Comparison of ENCODE assay signal across 18 cellular contexts in the genomic region with DNA sequence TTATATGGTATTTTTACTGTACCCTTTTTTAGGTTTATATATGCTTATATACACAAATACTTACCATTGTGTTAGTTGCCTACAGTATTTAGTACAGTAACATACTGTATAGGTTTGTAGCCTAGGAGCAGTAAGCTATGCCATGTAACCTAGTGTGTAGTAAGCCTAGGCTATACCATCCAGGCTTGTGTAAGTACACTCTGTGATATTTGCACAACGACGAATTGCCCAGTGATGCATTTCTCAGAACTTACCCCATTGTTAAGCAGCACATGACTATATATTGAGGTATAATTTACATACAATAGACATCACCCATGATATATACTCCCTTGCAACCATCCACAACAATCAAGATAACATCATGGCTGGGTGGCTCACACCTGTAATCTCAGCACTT.
"Had no signal": no experiment of that assay in that cellular context is flagged by ENCODE, and none has a peak within 500 bp of the region (broad histone marks: within the 10 kb centered on the region; RNA-seq: fewer than 3 reads in every experiment).

No MANE protein-coding gene starts in this region.

- H3K4me3 ChIP-seq: coronary artery, hepatocyte, right atrium auricular region, tibial artery, upper lobe of left lung, uterus had no signal

- H3K27ac ChIP-seq: coronary artery, hepatocyte, neutrophil, right atrium auricular region, tibial artery, upper lobe of left lung, uterus had no signal

- DNase-seq: effector CD4-positive, alpha-beta T cell; endodermal cell; foreskin melanocyte; head of caudate nucleus; mesendoderm; naive thymus-derived CD4-positive, alpha-beta T cell; small intestine; stimulated activated CD4-positive, alpha-beta T cell treated with anti-CD3 and anti-CD28 coated beads, Interleukin-12 subunit alpha, Interleukin-12 subunit beta, amount 100 ng/mL, for 4 hours; stimulated activated CD4-positive, alpha-beta T cell treated with anti-CD3 and anti-CD28 coated beads, Interleukin-2, amount 100 ng/mL, for 48 hours; tibial artery; upper lobe of left lung; uterus had no signal

- H3K4me3 Mint-ChIP-seq: endodermal cell; naive thymus-derived CD4-positive, alpha-beta T cell; stimulated activated memory B cell treated with anti-CD40 and anti-IgM and Interleukin-4, amounts not matched to agents 10 μg/mL and 1 μg/mL and 100 μg/mL, for 72 hours; stimulated activated naive CD8-positive, alpha-beta T cell treated with anti-CD3 and anti-CD28 coated beads, Interleukin-15, Interleukin-2, amounts not matched to agents 100 ng/mL and 50 ng/mL, for 24 hours had no signal

- H3K27me3 ChIP-seq: hepatocyte, neutrophil, right atrium auricular region, tibial artery, upper lobe of left lung, uterus had no signal

- H3K9me3 ChIP-seq: neutrophil, right atrium auricular region, tibial artery, upper lobe of left lung, uterus had no signal

- H3K27me3 Mint-ChIP-seq: naive thymus-derived CD4-positive, alpha-beta T cell; stimulated activated memory B cell treated with anti-CD40 and anti-IgM and Interleukin-4, amounts not matched to agents 10 μg/mL and 1 μg/mL and 100 μg/mL, for 72 hours; stimulated activated naive CD8-positive, alpha-beta T cell treated with anti-CD3 and anti-CD28 coated beads, Interleukin-15, Interleukin-2, amounts not matched to agents 100 ng/mL and 50 ng/mL, for 24 hours had no signal

- FAIRE-seq: small intestine had no signal

- H3K9me3 Mint-ChIP-seq: stimulated activated memory B cell treated with anti-CD40 and anti-IgM and Interleukin-4, amounts not matched to agents 10 μg/mL and 1 μg/mL and 100 μg/mL, for 72 hours; stimulated activated naive CD8-positive, alpha-beta T cell treated with anti-CD3 and anti-CD28 coated beads, Interleukin-15, Interleukin-2, amounts not matched to agents 100 ng/mL and 50 ng/mL, for 24 hours had no signal

- ATAC-seq: naive thymus-derived CD4-positive, alpha-beta T cell; stimulated activated memory B cell treated with anti-CD40 and anti-IgM and Interleukin-4, amounts not matched to agents 10 μg/mL and 1 μg/mL and 100 μg/mL, for 72 hours had no signal

- H3K36me3 ChIP-seq: neutrophil, right atrium auricular region, tibial artery, upper lobe of left lung, uterus had no signal

- H3K4me1 Mint-ChIP-seq: endodermal cell had no signal

- H3K4me1 ChIP-seq: right atrium auricular region, upper lobe of left lung, uterus had no signal

- H3K27ac Mint-ChIP-seq: endodermal cell; stimulated activated memory B cell treated with anti-CD40 and anti-IgM and Interleukin-4, amounts not matched to agents 10 μg/mL and 1 μg/mL and 100 μg/mL, for 72 hours; stimulated activated naive CD8-positive, alpha-beta T cell treated with anti-CD3 and anti-CD28 coated beads, Interleukin-15, Interleukin-2, amounts not matched to agents 100 ng/mL and 50 ng/mL, for 24 hours had no signal
